In genomic region chr10:43287056-43288007, GRCh38 we compare ENCODE assay signal across 8 cellular contexts. TPM values are rescaled to one million over a fixed set of nuclear protein-coding genes. Genes with fewer than 3 reads are reported as not detected.
DNase-seq lines count a peak whose midpoint lies in the region; ATAC-seq, FAIRE-seq and TF ChIP-seq lines count a peak whose summit lies in the region.

No MANE protein-coding gene starts in this region.

- no peaks in the 10 kb centered on the region for H3K27me3 ChIP-seq in BLaER1

- no peaks in the 10 kb centered on the region for H3K9me3 ChIP-seq in BLaER1

- H3K27ac ChIP-seq in BLaER1 = 0 out of 2 replicates have a peak overlapping the region, but pooled peaks have one; percentile 38

- H3K36me3 ChIP-seq in BLaER1 = no peaks in the 10 kb centered on the region

- H3K4me2 ChIP-seq in BLaER1 = peak overlapping the region; percentile 58

- peak; percentile 96 for ATAC-seq in GM19438 (IDR thresholded peaks at IDR 0.05; ENCODE audit: low read depth, unreplicated experiment)

- H3K4me1 ChIP-seq in BLaER1 = peaks cover 14% of the 10 kb centered on the region

- no peaks in the 10 kb centered on the region for H4K20me1 ChIP-seq in BLaER1

- no peak overlapping the region for H3K9ac ChIP-seq in BLaER1

- TF ChIP-seq CTCF in fibroblast of pulmonary artery (IDR thresholded peaks at IDR 0.05; ENCODE audit: low read length, missing control alignments) = no peak

- H3K4me3 ChIP-seq in BLaER1 (no peak overlapping the region), fibroblast of pulmonary artery (replicated peaks; ENCODE audit: low read depth, low read length) (no peak overlapping the region)

- FAIRE-seq in urothelium cell line (lab: Jason Lieb, UNC) (peak; percentile 96), GM12892 (lab: Jason Lieb, UNC) (no peak)

- no peak for TF ChIP-seq POLR2A in GM12892 (IDR thresholded peaks at IDR 0.05; ENCODE audit: low read depth, low read length)

- DNase-seq in HS-5 (ENCODE audit: low read depth) (peak; percentile 5), fibroblast of pulmonary artery (ENCODE audit: low read depth) (peak; percentile 19), urothelium cell line (ENCODE audit: low spot score) (peak; percentile 90), SHP77 (lab: John Stamatoyannopoulos, UW) (no peak), GM12892 (ENCODE audit: insufficient read length) (no peak)
- DNase-seq in activated CD4-positive, CD25-positive, alpha-beta regulatory T cell (lab: John Stamatoyannopoulos, UW) = peak in 3 of 4 experiments; percentile 8 to 33 (median 14)

RNA-seq across cellular contexts. Expression of gene RASGEF1A, which starts 20.5 kb away (rescaled TPM):
- 0.11 TPM for polyA plus RNA-seq in GM12892 (2012; ENCODE audit: missing spikeins)

Comparison
In these comparisons a context has a peak if more than half of its experiments do, and no peak if none do; other contexts are left out.
1. DNase-seq: peak in HS-5 (single experiment), activated CD4-positive, CD25-positive, alpha-beta regulatory T cell (3 of 4), fibroblast of pulmonary artery (single experiment) and urothelium cell line (single experiment); none in SHP77 (0 of 2) and GM12892 (single experiment).